Comparison of ENCODE assay signal across 9 cellular contexts in the genomic region with DNA sequence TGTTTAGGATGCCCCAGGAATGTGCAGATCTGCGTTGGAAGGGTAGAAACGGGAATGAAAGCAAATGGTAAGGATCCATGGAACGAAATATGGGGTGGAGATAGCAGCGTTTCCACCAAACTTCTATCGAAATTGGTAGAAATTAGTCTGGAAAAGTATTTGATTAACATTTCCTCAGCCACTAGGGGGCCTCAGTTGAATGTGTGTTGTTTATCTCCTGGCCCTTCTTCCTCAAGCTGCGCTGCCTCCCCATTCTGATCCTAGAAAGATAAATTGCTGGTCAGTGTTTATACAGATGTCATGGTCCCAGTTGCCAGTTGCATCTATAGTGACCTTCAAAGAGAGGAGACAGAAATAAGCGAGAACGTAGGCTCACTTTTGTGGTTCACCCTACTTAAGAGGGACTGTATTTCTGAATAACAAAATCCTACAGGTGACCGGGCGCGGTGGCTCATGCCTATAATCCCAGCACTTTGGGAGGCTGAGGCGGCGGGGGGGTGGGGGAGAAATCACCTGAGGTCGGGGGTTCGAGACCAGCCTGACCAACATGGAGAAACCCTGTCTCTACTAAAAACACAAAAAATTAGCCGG.
DNase-seq lines count a peak whose midpoint lies in the region; ATAC-seq and TF ChIP-seq lines count a peak whose summit lies in the region.
"Had no signal": no experiment of that assay in that cellular context is flagged by ENCODE, and none has a peak within 500 bp of the region (broad histone marks: within the 10 kb centered on the region; RNA-seq: fewer than 3 reads in every experiment).

No MANE protein-coding gene starts in this region.

- H3K9me3 ChIP-seq in fibroblast of lung (ENCODE audit: control insufficient read depth, insufficient read depth, low read depth, low read length) (no peaks in the 10 kb centered on the region), stomach (no peaks in the 10 kb centered on the region), esophagus muscularis mucosa (no peaks in the 10 kb centered on the region), vagina (no peaks in the 10 kb centered on the region), gastroesophageal sphincter (no peaks in the 10 kb centered on the region)
- H3K9me3 ChIP-seq: upper lobe of left lung had no signal

- H4K20me1 ChIP-seq in fibroblast of lung (ENCODE audit: control insufficient read depth, extremely low read depth, insufficient read depth, low read length) = no peaks in the 10 kb centered on the region

- TF ChIP-seq CTCF in fibroblast of lung (conservative IDR thresholded peaks at IDR 0.05 in 1 of 2, IDR thresholded peaks at IDR 0.05 in 1 of 2; ENCODE audit: low read depth in 1 of 2, low read length in 2 of 2) = peak; percentile 50 to 58
- TF ChIP-seq CTCF in stomach (IDR thresholded peaks at IDR 0.05) = peak in 4 of 7 experiments; percentile 25 to 49 (median 44)
- peak in 1 of 3 experiments; percentile 16 for TF ChIP-seq CTCF in esophagus muscularis mucosa (IDR thresholded peaks at IDR 0.05)
- no peak for TF ChIP-seq CTCF in vagina (IDR thresholded peaks at IDR 0.05)
- peak in 1 of 4 experiments; percentile 11 for TF ChIP-seq CTCF in gastroesophageal sphincter (IDR thresholded peaks at IDR 0.05)

- H3K4me3 ChIP-seq in fibroblast of lung (replicated peaks in 1 of 4; ENCODE audit: control extremely low read depth in 1 of 4, insufficient read depth in 1 of 4, low read depth in 3 of 4, low read length in 4 of 4) (no peak overlapping the region), stomach (no peak overlapping the region), esophagus muscularis mucosa (no peak overlapping the region), vagina (no peak overlapping the region), gastroesophageal sphincter (no peak overlapping the region)
- H3K4me3 ChIP-seq: upper lobe of left lung had no signal

- H3K27ac ChIP-seq in fibroblast of lung (ENCODE audit: insufficient read depth, low read length) (no peak overlapping the region), stomach (no peak overlapping the region), esophagus muscularis mucosa (replicated peaks in 1 of 4) (no peak overlapping the region), vagina (no peak overlapping the region), gastroesophageal sphincter (no peak overlapping the region)
- H3K27ac ChIP-seq: upper lobe of left lung had no signal

- H3K36me3 ChIP-seq in fibroblast of lung (ENCODE audit: control insufficient read depth, insufficient read depth, low read length) = no peaks in the 10 kb centered on the region
- H3K36me3 ChIP-seq in stomach = no peaks in the 10 kb centered on the region
- H3K36me3 ChIP-seq in esophagus muscularis mucosa = no peaks in the 10 kb centered on the region
- no peaks in the 10 kb centered on the region for H3K36me3 ChIP-seq in vagina
- H3K36me3 ChIP-seq in gastroesophageal sphincter = no peaks in the 10 kb centered on the region
- H3K36me3 ChIP-seq: upper lobe of left lung had no signal

- no peak for TF ChIP-seq POLR2A in stomach (IDR thresholded peaks at IDR 0.05)
- TF ChIP-seq POLR2A in esophagus muscularis mucosa (IDR thresholded peaks at IDR 0.05; ENCODE audit: low read depth) = no peak
- TF ChIP-seq POLR2A in vagina (IDR thresholded peaks at IDR 0.05) = no peak
- no peak for TF ChIP-seq POLR2A in gastroesophageal sphincter (IDR thresholded peaks at IDR 0.05)

- no peaks in the 10 kb centered on the region for H3K27me3 ChIP-seq in fibroblast of lung (ENCODE audit: control insufficient read depth, insufficient read depth, low read length)
- H3K27me3 ChIP-seq in stomach = no peaks in the 10 kb centered on the region
- no peaks in the 10 kb centered on the region for H3K27me3 ChIP-seq in esophagus muscularis mucosa
- no peaks in the 10 kb centered on the region for H3K27me3 ChIP-seq in vagina
- no peaks in the 10 kb centered on the region for H3K27me3 ChIP-seq in gastroesophageal sphincter
- H3K27me3 ChIP-seq: upper lobe of left lung had no signal

- no peak overlapping the region for H3K4me2 ChIP-seq in fibroblast of lung (ENCODE audit: extremely low read depth, insufficient read depth, low read length)

- no peak overlapping the region for H2AFZ ChIP-seq in fibroblast of lung (ENCODE audit: low read length)

- ATAC-seq in gastroesophageal sphincter = no peak

- no peaks in the 10 kb centered on the region for H3K79me2 ChIP-seq in fibroblast of lung (ENCODE audit: control insufficient read depth, insufficient read depth, low read length)

- DNase-seq in D341Med (ENCODE audit: low spot score) = peak; percentile 66
- peak; percentile 15 for DNase-seq in HS-5 (ENCODE audit: low read depth)
- peak; percentile 68 for DNase-seq in OCI-M1 (lab: John Stamatoyannopoulos, UW)
- DNase-seq in fibroblast of lung (ENCODE audit: low read depth in 2 of 2) = peak; percentile 1 to 47
- DNase-seq in stomach = no peak
- no peak for DNase-seq in esophagus muscularis mucosa (ENCODE audit: extremely low spot score)
- no peak for DNase-seq in vagina (ENCODE audit: extremely low spot score in 2 of 2)

- TF ChIP-seq EP300 in stomach (IDR thresholded peaks at IDR 0.05) (no peak), esophagus muscularis mucosa (IDR thresholded peaks at IDR 0.05) (no peak), gastroesophageal sphincter (IDR thresholded peaks at IDR 0.05) (no peak)

- intact Hi-C loops in stomach (cut with DNase I; ENCODE audit: low total_unique reads) = no loop called here
- intact Hi-C loops in esophagus muscularis mucosa (cut with DNase I) = no loop called here
- intact Hi-C loops in vagina (cut with DNase I) = no loop called here

- WGBS in stomach, 5 donors = 61 to 71% (median 70%) methylated on average over 16 of the region's 16 CpGs
- 71% methylated on average over 16 of the region's 16 CpGs for WGBS in esophagus muscularis mucosa
- 40 to 62% methylated on average over 8 to 12 of the region's 16 CpGs for WGBS in gastroesophageal sphincter (ENCODE audit: low coverage in 1 of 2), 2 donors

- H3K4me1 ChIP-seq in fibroblast of lung (ENCODE audit: control insufficient read depth, extremely low read depth, insufficient read depth, low read length) = no peaks in the 10 kb centered on the region
- H3K4me1 ChIP-seq in stomach = no peaks in the 10 kb centered on the region
- no peaks in the 10 kb centered on the region for H3K4me1 ChIP-seq in esophagus muscularis mucosa
- no peaks in the 10 kb centered on the region for H3K4me1 ChIP-seq in vagina
- H3K4me1 ChIP-seq in gastroesophageal sphincter = no peaks in the 10 kb centered on the region
- H3K4me1 ChIP-seq: upper lobe of left lung had no signal

- H3K9ac ChIP-seq in fibroblast of lung (ENCODE audit: insufficient read depth, low read length) = no peak overlapping the region

Comparison
In these comparisons a context has a peak if more than half of its experiments do, and no peak if none do; other contexts are left out.
1. DNase-seq: peak in D341Med (single experiment), HS-5 (single experiment), OCI-M1 (single experiment) and fibroblast of lung (2 of 2); none in stomach (single experiment), esophagus muscularis mucosa (single experiment) and vagina (0 of 2).
2. CTCF ChIP-seq: peak in fibroblast of lung (2 of 2) and stomach (4 of 7); none in vagina (0 of 3).